In the genomic region with DNA sequence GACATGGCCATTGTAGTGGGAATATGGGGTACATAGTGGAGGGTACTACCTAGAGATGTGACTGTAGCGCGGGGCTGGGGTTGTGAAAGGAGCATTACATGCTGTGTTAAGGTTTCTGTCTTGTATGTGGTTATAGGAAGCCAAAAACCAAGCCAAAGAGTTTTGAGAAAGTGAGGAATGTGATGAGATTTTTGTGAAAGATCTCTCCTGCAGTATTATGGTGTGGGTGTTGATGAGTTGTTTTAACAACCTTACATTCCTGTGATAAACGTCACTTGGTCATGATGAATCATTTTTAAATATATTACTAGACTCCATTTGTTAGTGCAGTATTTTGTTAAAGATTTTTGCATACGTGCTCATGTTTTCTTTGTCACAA, we compare ENCODE assay signal across 10 cellular contexts. TPM values are rescaled to one million over a fixed set of nuclear protein-coding genes. Genes with fewer than 3 reads are reported as not detected.
DNase-seq lines count a peak whose midpoint lies in the region; ATAC-seq, FAIRE-seq and TF ChIP-seq lines count a peak whose summit lies in the region.
"Had no signal": no experiment of that assay in that cellular context is flagged by ENCODE, and none has a peak within 500 bp of the region (broad histone marks: within the 10 kb centered on the region; RNA-seq: fewer than 3 reads in every experiment).

No MANE protein-coding gene starts in this region.

- no peak overlapping the region for H3K4me3 Mint-ChIP-seq in osteocyte (ENCODE audit: unreplicated experiment)
- H3K4me3 Mint-ChIP-seq: T-helper 1 cell treated with Interleukin-12 subunit alpha and Interleukin-12 subunit beta and Interleukin-4 antibody, amounts not matched to agents 30 μg/mL and 1 μg/mL, for 36 hours had no signal

- H4K5ac ChIP-seq in H1 (ENCODE audit: insufficient read length, low read depth, low read length) = no peak overlapping the region

- TF ChIP-seq RAD21 in H1 (IDR thresholded peaks at IDR 0.05 in 1 of 2, conservative IDR thresholded peaks at IDR 0.05 in 1 of 2; ENCODE audit: low read depth in 2 of 2, low read length in 2 of 2) = no peak

- no peak overlapping the region for H3K14ac ChIP-seq in H1 (ENCODE audit: insufficient read length)

- H3K9me3 ChIP-seq in PC-9 (ENCODE audit: insufficient read depth, low read depth) (0 out of 2 replicates have a peak, but pooled peaks cover 4% of the 10 kb centered on the region), H1 (ENCODE audit: insufficient read depth in 2 of 2, low read depth in 1 of 2, low read length in 1 of 2) (no peaks in the 10 kb centered on the region), prostate gland (no peaks in the 10 kb centered on the region)

- H3K23ac ChIP-seq in H1 (ENCODE audit: insufficient read length) = no peak overlapping the region

- H2BK5ac ChIP-seq in H1 (ENCODE audit: low read depth, low read length) = no peak overlapping the region

- no peaks in the 10 kb centered on the region for H3K27me3 Mint-ChIP-seq in osteocyte (ENCODE audit: unreplicated experiment)

- no peak overlapping the region for H4K91ac ChIP-seq in H1 (replicated peaks; ENCODE audit: insufficient read length, low read length)

- BruUV-seq in PC-9 (replicated peaks; lab: Mats Ljungman, UMichigan) = no TSS peak

- H3K9me2 ChIP-seq in PC-9 (ENCODE audit: insufficient read depth) = no peaks in the 10 kb centered on the region

- H3K18ac ChIP-seq in H1 (ENCODE audit: extremely low read depth, low read length) = no peak overlapping the region

- H3K23me2 ChIP-seq in H1 (ENCODE audit: low read depth, low read length) = no peaks in the 10 kb centered on the region

- H3K79me2 ChIP-seq in PC-9 (ENCODE audit: low read depth) (peaks cover 100% of the 10 kb centered on the region), H1 (ENCODE audit: control insufficient read depth in 1 of 2, insufficient read depth in 2 of 2, low read length in 2 of 2) (peaks cover 3 to 92% of the 10 kb centered on the region in 2 experiments; a peak in 3 of 4 replicates)

- no peak overlapping the region for H2BK20ac ChIP-seq in H1 (ENCODE audit: low read length)

- TF ChIP-seq POLR2A in H1 (IDR thresholded peaks at IDR 0.05; ENCODE audit: control extremely low read depth in 1 of 2, low read depth in 2 of 2, low read length in 2 of 2) (no peak), prostate gland (IDR thresholded peaks at IDR 0.05) (no peak)

- peak overlapping the region; percentile 79 for H3K27ac Mint-ChIP-seq in osteocyte (ENCODE audit: unreplicated experiment)
- H3K27ac Mint-ChIP-seq: T-helper 1 cell treated with Interleukin-12 subunit alpha and Interleukin-12 subunit beta and Interleukin-4 antibody, amounts not matched to agents 30 μg/mL and 1 μg/mL, for 36 hours had no signal

- H2BK12ac ChIP-seq in H1 (ENCODE audit: low read depth, low read length) = no peak overlapping the region

- peaks cover 12% of the 10 kb centered on the region; the same call in 1 of the 2 replicates for H3F3A ChIP-seq in PC-9 (ENCODE audit: insufficient read depth, low read depth)

- H3K27ac ChIP-seq in PC-9 (peak overlapping the region; percentile 34; the same call in 1 of the 2 replicates), H1 (ENCODE audit: low read depth, low read length) (no peak overlapping the region), prostate gland (no peak overlapping the region)

- TF ChIP-seq CTCF in PC-9 (conservative IDR thresholded peaks at IDR 0.05) (no peak), H1 (IDR thresholded peaks at IDR 0.05; ENCODE audit: control extremely low read depth in 1 of 3, insufficient read depth in 1 of 3, low read depth in 1 of 3, low read length in 3 of 3) (no peak), osteocyte (IDR thresholded peaks at IDR 0.05) (no peak), prostate gland (IDR thresholded peaks at IDR 0.05) (no peak)

- no peak for TF ChIP-seq EP300 in H1 (IDR thresholded peaks at IDR 0.05; ENCODE audit: borderline replicate concordance in 1 of 2, low read depth in 2 of 2, low read length in 2 of 2)

- peak overlapping the region; percentile 24 for H3K4me2 ChIP-seq in PC-9
- H3K4me2 ChIP-seq in H1 (ENCODE audit: insufficient read depth in 1 of 2, low read depth in 2 of 2, low read length in 2 of 2) = peak overlapping the region; percentile 29 to 46; a peak in 3 of 4 replicates

- no peak for FAIRE-seq in H1 (lab: Jason Lieb, UNC)

- no peak overlapping the region for H4K8ac ChIP-seq in H1 (ENCODE audit: extremely low read depth, insufficient read depth, low read length)

- H3K4me1 ChIP-seq in PC-9 (replicated peaks; ENCODE audit: insufficient read depth) = peaks cover 18% of the 10 kb centered on the region
- H3K4me1 ChIP-seq in H1 (replicated peaks in 1 of 4; ENCODE audit: control insufficient read depth in 3 of 4, insufficient read depth in 4 of 4, low read length in 3 of 4) = peaks cover 0 to 6% (median 1%) of the 10 kb centered on the region in 4 experiments; a peak in 4 of 7 replicates
- no peaks in the 10 kb centered on the region for H3K4me1 ChIP-seq in prostate gland (replicated peaks)

- no peak for ATAC-seq in GM21423 (IDR thresholded peaks at IDR 0.05; ENCODE audit: unreplicated experiment)
- ATAC-seq: left ventricle myocardium superior had no signal

- H3K36me3 ChIP-seq in PC-9 (ENCODE audit: low read depth) = no peaks in the 10 kb centered on the region
- no peaks in the 10 kb centered on the region for H3K36me3 ChIP-seq in H1 (ENCODE audit: control insufficient read depth in 2 of 4, insufficient read depth in 4 of 4, low read length in 3 of 4)
- no peaks in the 10 kb centered on the region for H3K36me3 ChIP-seq in prostate gland

- H3K4me3 ChIP-seq in PC-9 (no peak overlapping the region), H1 (ENCODE audit: extremely low read depth in 1 of 4, insufficient read depth in 2 of 4, low read depth in 3 of 4, low read length in 4 of 4) (no peak overlapping the region), prostate gland (no peak overlapping the region)

- peaks cover 77% of the 10 kb centered on the region for H4K20me1 ChIP-seq in PC-9 (ENCODE audit: insufficient read depth)
- H4K20me1 ChIP-seq in H1 (replicated peaks in 1 of 2; ENCODE audit: control insufficient read depth in 1 of 2, insufficient read depth in 2 of 2, low read length in 2 of 2) = peaks cover 13 to 22% of the 10 kb centered on the region in 2 experiments

- 86% methylated on average over 4 of the region's 4 CpGs; no CpG with 5 or more reads in 1 of the 2 experiments for WGBS in H1 (ENCODE audit: extremely low coverage in 1 of 2, insufficient coverage in 1 of 2, insufficient read length in 1 of 2, insufficient replicate concordance in 2 of 2, low coverage in 1 of 2, low lambda C conversion rate in 2 of 2, missing lambda C conversion rate in 1 of 2), 2 experiments
- 62% methylated on average over 4 of the region's 4 CpGs for WGBS in prostate gland

- H3K36me3 Mint-ChIP-seq in osteocyte (ENCODE audit: unreplicated experiment) = peaks cover 7% of the 10 kb centered on the region

- no peak overlapping the region for H3K4ac ChIP-seq in H1 (replicated peaks; ENCODE audit: insufficient read length, low read depth, low read length)

- no peak overlapping the region for H3K9ac ChIP-seq in H1 (replicated peaks in 1 of 4; ENCODE audit: extremely low read depth in 1 of 4, low read depth in 3 of 4, low read length in 3 of 4)

- peaks cover 5% of the 10 kb centered on the region; the same call in 1 of the 2 replicates for H3K79me1 ChIP-seq in H1 (ENCODE audit: low read depth, low read length)

- H3K9me3 Mint-ChIP-seq in osteocyte (ENCODE audit: unreplicated experiment) = peaks cover 8% of the 10 kb centered on the region

- H2BK120ac ChIP-seq in H1 (replicated peaks; ENCODE audit: low read depth, low read length) = no peak overlapping the region

- H2AK5ac ChIP-seq in H1 (ENCODE audit: low read depth, low read length) = no peak overlapping the region

- DNase-seq in GM04503 (ENCODE audit: low read depth) (peak; percentile 62), PC-9 (peak; percentile 2 to 76), H1 (ENCODE audit: low read depth in 1 of 2, low spot score in 2 of 2) (no peak), osteocyte (ENCODE audit: extremely low spot score, unreplicated experiment) (no peak), COLO668 (lab: John Stamatoyannopoulos, UW; ENCODE audit: unreplicated experiment) (no peak), prostate gland (ENCODE audit: low spot score) (no peak)
- DNase-seq: left ventricle myocardium superior, NCI-H1436 treated with DMSO at 0.1 percent for 48 hours had no signal

- no peak overlapping the region for H3K56ac ChIP-seq in H1 (replicated peaks; ENCODE audit: insufficient read length, low read depth, low read length)

- POLR2A ChIA-PET in PC-9 (lab: Charles Lee; ENCODE audit: unreplicated experiment) (interaction anchor here (0.6 kb wide), 1 partner anchor 835 kb away, joined by 16 read pairs; no protein-coding TSS in a partner anchor), H1 (lab: Charles Lee; ENCODE audit: partially characterized antibody) (no interaction called here)

- peaks cover 46% of the 10 kb centered on the region for H3K4me1 Mint-ChIP-seq in osteocyte (ENCODE audit: unreplicated experiment)

- CTCF ChIA-PET in PC-9 (lab: Charles Lee) = no interaction called here
- CTCF ChIA-PET in H1 (lab: Charles Lee; ENCODE audit: partially characterized antibody) = no interaction called here

- intact Hi-C loops in PC-9 (cut with micrococcal nuclease; ENCODE audit: unreplicated experiment) (no loop called here), prostate gland (cut with DNase I) (no loop called here)

- H3K27me3 ChIP-seq in PC-9 (ENCODE audit: insufficient read depth, low read depth) (no peaks in the 10 kb centered on the region), H1 (replicated peaks in 1 of 4; ENCODE audit: control insufficient read depth in 3 of 4, extremely low read depth in 1 of 4, insufficient read depth in 3 of 4, low read length in 3 of 4) (no peaks in the 10 kb centered on the region), prostate gland (replicated peaks; ENCODE audit: insufficient read depth) (no peaks in the 10 kb centered on the region)

- H2AFZ ChIP-seq in PC-9 = no peak overlapping the region
- H2AFZ ChIP-seq in H1 (ENCODE audit: low read length) = no peak overlapping the region

- H2BK15ac ChIP-seq in H1 (ENCODE audit: low read length) = no peak overlapping the region

TF ChIP-seq in H1, 55 proteins besides CTCF, POLR2A, EP300 and RAD21 (continues in another document):
- TF ChIP-seq KDM5A (IDR thresholded peaks at IDR 0.05; ENCODE audit: low read length) (no peak), RXRA (IDR thresholded peaks at IDR 0.05; ENCODE audit: insufficient read depth, low read depth, low read length) (no peak)

RNA-seq across cellular contexts. Expression of gene ZFAND3, which starts 48.9 kb away (rescaled TPM):
- total RNA-seq in PC-9 (2021) (37.9 and 46.8 TPM in 2 replicates), osteocyte (84.4 and 89.8 TPM in 2 replicates), prostate gland (10 to 100 TPM; 43.5 to 89.1 TPM)
- total RNA-seq in H1 (2021; fragmentation: NEBNext Ultra II Directional; extraction: Animal tissue kit (Norgen Biotek cat#: 25700)) = 44.8 and 51.3 TPM in 2 replicates
- polyA plus RNA-seq in H1 (2011; rRNA removed) = 13.0 and 19.6 TPM in 2 replicates
- 14.5 TPM for polyA plus RNA-seq in H1 (2011; cell fraction: cytosol; rRNA removed)
- polyA plus RNA-seq in H1 (2011; cell fraction: nucleus; rRNA removed) = 13.8 TPM
- 54.3 to 80.1 TPM (median 64.9 TPM) in 4 replicates for polyA plus RNA-seq in H1 (2012, experiment 1 of 2)
- 31.0 TPM for polyA plus RNA-seq in H1 (2012, experiment 2 of 2)
- 27.0 TPM for polyA plus RNA-seq in H1 (2013, experiment 1 of 2)
- 25.8 TPM for polyA plus RNA-seq in H1 (2013, experiment 2 of 2)
- polyA minus RNA-seq in H1 (2011; rRNA and poly(A)+ RNA removed) = 9.4 and 14.3 TPM in 2 replicates
- 15.6 TPM for polyA minus RNA-seq in H1 (2011; cell fraction: cytosol; rRNA and poly(A)+ RNA removed)
- polyA minus RNA-seq in H1 (2011; cell fraction: nucleus; rRNA and poly(A)+ RNA removed) = 22.2 TPM

Comparison
In these comparisons a context has a peak if more than half of its experiments do, and no peak if none do; other contexts are left out.
1. DNase-seq: peak in GM04503 (single experiment) and PC-9 (2 of 2); none in H1 (0 of 2), osteocyte (single experiment), COLO668 (single experiment) and prostate gland (single experiment).